ENCODE assay signal across 8 cellular contexts in genomic region chr7:111561909-111562732, GRCh38. TPM values are rescaled to one million over a fixed set of nuclear protein-coding genes. Genes with fewer than 3 reads are reported as not detected.
DNase-seq lines count a peak whose midpoint lies in the region; ATAC-seq and TF ChIP-seq lines count a peak whose summit lies in the region.

IMMP2L (minus strand) TSS chr7:111562492.

- peak within 1 kb of the TSS; percentile 60 for H3K9ac ChIP-seq in trophoblast cell (ENCODE audit: low read length)

- H3K4me2 ChIP-seq in trophoblast cell (ENCODE audit: low read length): peak within 1 kb of the TSS; percentile 63

- TF ChIP-seq EP300 in tibial nerve (IDR thresholded peaks at IDR 0.05): peak in 1 of 2 donors; percentile 54

- no peaks in the 10 kb centered on the region for H3K27me3 ChIP-seq in trophoblast cell (ENCODE audit: insufficient read depth, low read length)
- H3K27me3 ChIP-seq in tibial nerve: no peaks in the 10 kb centered on the region

- H2AFZ ChIP-seq in trophoblast cell (ENCODE audit: insufficient read depth, low read length, poor library complexity): peak within 1 kb of the TSS; percentile 95

- H3K9me3 ChIP-seq in trophoblast cell (ENCODE audit: insufficient read depth, low read depth, low read length) (no peaks in the 10 kb centered on the region), tibial nerve (no peaks in the 10 kb centered on the region)

- WGBS in trophoblast cell (ENCODE audit: extremely low coverage, insufficient coverage, insufficient read length): no CpG with 5 or more reads among the region's 83 CpGs
- WGBS in tibial nerve, 2 donors: 1% methylated on average over 39 to 61 of the region's 83 CpGs

- H3K4me1 ChIP-seq in trophoblast cell (ENCODE audit: control insufficient read depth in 1 of 2, insufficient read depth in 2 of 2, low read length in 2 of 2) (peaks cover 0 to 7% of the 10 kb centered on the region in 2 experiments), tibial nerve (peaks cover 0 to 27% (median 3%) of the 10 kb centered on the region in 4 donors)

- H2AK5ac ChIP-seq in trophoblast cell (ENCODE audit: low read length): no peak within 1 kb of the TSS

- peak within 1 kb of the TSS; percentile 89 for H4K12ac ChIP-seq in trophoblast cell (ENCODE audit: low read depth, low read length)

- H2BK120ac ChIP-seq in trophoblast cell (ENCODE audit: insufficient read depth, low read length, poor library complexity): peak within 1 kb of the TSS; percentile 60

- peak; percentile 81 to 93 for TF ChIP-seq POLR2A in tibial nerve (IDR thresholded peaks at IDR 0.05)

- peak; percentile 90 for ATAC-seq in HG02588 (IDR thresholded peaks at IDR 0.05; ENCODE audit: unreplicated experiment)
- peak; percentile 100 for ATAC-seq in Right ventricle myocardium superior (ENCODE audit: poor library complexity)

- H3K79me2 ChIP-seq in trophoblast cell (ENCODE audit: control insufficient read depth, insufficient read depth, low read length, poor library complexity): peaks cover 6% of the 10 kb centered on the region

- H3K4me3 ChIP-seq in trophoblast cell (ENCODE audit: low read depth, low read length) (peak within 1 kb of the TSS; percentile 86), tibial nerve (peak within 1 kb of the TSS; percentile 90 to 95 (median 93))

- H2BK12ac ChIP-seq in trophoblast cell (ENCODE audit: low read length): peak within 1 kb of the TSS; percentile 18

- peak within 1 kb of the TSS; percentile 65 for H3K4ac ChIP-seq in trophoblast cell (ENCODE audit: low read depth, low read length)

- peak within 1 kb of the TSS; percentile 98 for H3K18ac ChIP-seq in trophoblast cell (ENCODE audit: low read length)

- intact Hi-C loops in Right ventricle myocardium superior (cut with DNase I): no loop called here

- peak within 1 kb of the TSS; percentile 94 for H4K8ac ChIP-seq in trophoblast cell (ENCODE audit: low read depth, low read length)

- peak within 1 kb of the TSS; percentile 42 for H3K27ac ChIP-seq in trophoblast cell (ENCODE audit: low read depth, low read length)
- H3K27ac ChIP-seq in tibial nerve: peak within 1 kb of the TSS; percentile 82 to 96 (median 95)

- peak within 1 kb of the TSS; percentile 92 for H3K14ac ChIP-seq in trophoblast cell (ENCODE audit: low read length)

- no peak within 1 kb of the TSS for H3K23ac ChIP-seq in trophoblast cell (ENCODE audit: low read length)

- H2BK5ac ChIP-seq in trophoblast cell (ENCODE audit: low read depth, low read length, poor library complexity): peak within 1 kb of the TSS; percentile 49

- no peaks in the 10 kb centered on the region for H3K36me3 ChIP-seq in trophoblast cell (ENCODE audit: control insufficient read depth in 1 of 2, insufficient read depth in 2 of 2, low read length in 2 of 2)
- H3K36me3 ChIP-seq in tibial nerve: peaks cover 0 to 6% (median 0%) of the 10 kb centered on the region in 3 donors

- H4K91ac ChIP-seq in trophoblast cell (ENCODE audit: low read depth, low read length): peak within 1 kb of the TSS; percentile 30

- TF ChIP-seq CTCF in GM12872 (IDR thresholded peaks at IDR 0.05; ENCODE audit: insufficient read depth, low read depth, low read length): peak; percentile 55
- peak in 3 of 5 experiments; percentile 10 to 48 (median 32) for TF ChIP-seq CTCF in tibial nerve (IDR thresholded peaks at IDR 0.05)

- peaks cover 6% of the 10 kb centered on the region for H3K79me1 ChIP-seq in trophoblast cell (ENCODE audit: low read length)

- DNase-seq in NCI-H1048 (lab: John Stamatoyannopoulos, UW) (peak; percentile 77), SW 1271 (lab: John Stamatoyannopoulos, UW) (peak; percentile 30 to 60), Right ventricle myocardium superior (peak; percentile 93), trophoblast cell (peak; percentile 83 to 97), tibial nerve (ENCODE audit: low spot score in 2 of 2) (peak; percentile 75 to 82)
- DNase-seq in activated naive CD8-positive, alpha-beta T cell treated with anti-CD3 and anti-CD28 coated beads, Interleukin-2, amount 50 U/mL, for 16 hours (ENCODE audit: low read depth, low spot score): peak; percentile 83

RNA-seq across cellular contexts. Expression of gene IMMP2L, which starts in this region (rescaled TPM):
- total RNA-seq in Right ventricle myocardium superior (13.6 TPM), tibial nerve (10 to 100 TPM; 13.5 to 23.7 (median 18.3) TPM)
- 7.5 and 7.9 TPM in 2 replicates for polyA plus RNA-seq in trophoblast cell (2013)

Comparison
In these comparisons a context has a peak if more than half of its experiments do, and no peak if none do; other contexts are left out.
1. Peak in every context shown above with its lines: DNase-seq, ATAC-seq, H3K4me3 ChIP-seq and H3K27ac ChIP-seq.